In the genomic region with DNA sequence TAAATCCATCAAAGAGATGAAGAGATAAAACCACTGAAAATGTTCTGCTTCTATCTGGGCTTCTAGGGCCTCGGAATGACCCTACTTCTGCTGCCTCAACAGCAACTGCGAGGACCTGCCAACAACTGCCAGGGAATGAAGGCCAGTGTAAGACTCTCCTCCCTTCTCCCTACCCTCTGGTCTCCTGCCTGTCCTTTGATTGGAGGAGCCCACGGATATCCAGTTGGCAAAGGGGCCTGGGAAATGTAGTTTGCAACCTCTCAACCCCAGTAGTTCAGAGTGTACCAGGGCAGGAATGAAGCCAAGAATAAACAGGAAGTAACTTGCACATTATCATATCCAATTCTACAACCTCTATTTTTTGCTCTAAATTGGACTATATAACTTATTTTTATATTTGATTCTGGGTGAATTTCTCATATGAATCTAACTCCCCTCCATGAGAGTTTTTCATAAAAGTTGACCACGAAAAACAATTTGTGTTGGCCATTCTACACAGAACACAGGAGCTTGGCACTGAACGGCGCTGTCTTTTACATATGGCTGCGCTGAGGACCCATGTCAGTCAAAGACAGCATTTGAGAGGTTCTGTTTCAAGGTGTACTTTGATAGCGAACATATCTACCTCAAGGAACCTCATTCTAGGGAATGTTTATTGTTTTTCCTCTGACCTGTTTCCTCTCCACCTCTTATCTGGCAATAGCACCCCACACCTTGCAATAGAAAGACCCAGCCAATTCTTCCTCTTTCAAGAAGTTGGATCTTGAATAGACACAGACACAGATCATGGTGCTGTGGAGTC, we compare ENCODE assay signal across 8 cellular contexts.
A peak's percentile ranks its signal among the peaks of the same experiment; 100 is the strongest.
DNase-seq lines count a peak whose midpoint lies in the region; ATAC-seq and TF ChIP-seq lines count a peak whose summit lies in the region.

No MANE protein-coding gene starts in this region.

- no peaks in the 10 kb centered on the region for H3K36me3 Mint-ChIP-seq in type B pancreatic cell

- peaks cover 3% of the 10 kb centered on the region; the same call in 1 of the 2 replicates for H3K4me1 ChIP-seq in BE2C
- peaks cover 11% of the 10 kb centered on the region for H3K4me1 ChIP-seq in cardiac muscle cell (ENCODE audit: low read depth)

- H3K27ac Mint-ChIP-seq in type B pancreatic cell, result no peak overlapping the region

- H3K27me3 Mint-ChIP-seq in type B pancreatic cell, result no peaks in the 10 kb centered on the region

- TF ChIP-seq CTCF in BE2C (IDR thresholded peaks at IDR 0.05; ENCODE audit: low read depth, low read length), result no peak
- no peak for TF ChIP-seq CTCF in cardiac muscle cell (IDR thresholded peaks at IDR 0.05; ENCODE audit: low read depth, low read length)
- TF ChIP-seq CTCF in type B pancreatic cell (conservative IDR thresholded peaks at IDR 0.05), result no peak

- no peak for ATAC-seq in HG02642 (IDR thresholded peaks at IDR 0.05; ENCODE audit: poor library complexity, unreplicated experiment)

- H3K9me3 ChIP-seq in BE2C, result no peaks in the 10 kb centered on the region
- no peaks in the 10 kb centered on the region for H3K9me3 ChIP-seq in cardiac muscle cell (ENCODE audit: low read depth)

- H3K36me3 ChIP-seq in BE2C (no peaks in the 10 kb centered on the region), cardiac muscle cell (no peaks in the 10 kb centered on the region)

- no peak overlapping the region for H3K4me3 Mint-ChIP-seq in type B pancreatic cell

- H3K27ac ChIP-seq in cardiac muscle cell, result peak overlapping the region; percentile 52

- H3K4me1 Mint-ChIP-seq in type B pancreatic cell (ENCODE audit: unreplicated experiment), result peaks cover 19% of the 10 kb centered on the region

- peak; percentile 74 for DNase-seq in BE2C
- peak; percentile 69 for DNase-seq in Jurkat, Clone E6-1 (ENCODE audit: low read depth, low spot score)
- DNase-seq in SHP77 (lab: John Stamatoyannopoulos, UW), result peak; percentile 43 to 54
- DNase-seq in cardiac muscle cell (ENCODE audit: low read depth in 1 of 2, low spot score in 1 of 2), result peak; percentile 73 to 85
- peak; percentile 48 for DNase-seq in ureter (ENCODE audit: low spot score)
- no peak for DNase-seq in type B pancreatic cell (ENCODE audit: extremely low spot score, unreplicated experiment)
- DNase-seq in NCI-H187 treated with DMSO at 0.1 percent for 48 hours (lab: John Stamatoyannopoulos, UW), result no peak

- H3K4me3 ChIP-seq in BE2C (ENCODE audit: low read depth, low read length), result no peak overlapping the region
- H3K4me3 ChIP-seq in Jurkat, Clone E6-1 (ENCODE audit: low read length), result no peak overlapping the region
- H3K4me3 ChIP-seq in cardiac muscle cell, result no peak overlapping the region

- H3K9me3 Mint-ChIP-seq in type B pancreatic cell, result peaks cover 4% of the 10 kb centered on the region

- H3K27me3 ChIP-seq in BE2C, result no peaks in the 10 kb centered on the region
- H3K27me3 ChIP-seq in cardiac muscle cell, result no peaks in the 10 kb centered on the region

Comparison
In these comparisons a context has a peak if more than half of its experiments do, and no peak if none do; other contexts are left out.
1. DNase-seq: peak in BE2C (single experiment), Jurkat, Clone E6-1 (single experiment), SHP77 (2 of 2), cardiac muscle cell (2 of 2) and ureter (single experiment); none in type B pancreatic cell (single experiment) and NCI-H187 treated with DMSO at 0.1 percent for 48 hours (single experiment).